In the genomic region with DNA sequence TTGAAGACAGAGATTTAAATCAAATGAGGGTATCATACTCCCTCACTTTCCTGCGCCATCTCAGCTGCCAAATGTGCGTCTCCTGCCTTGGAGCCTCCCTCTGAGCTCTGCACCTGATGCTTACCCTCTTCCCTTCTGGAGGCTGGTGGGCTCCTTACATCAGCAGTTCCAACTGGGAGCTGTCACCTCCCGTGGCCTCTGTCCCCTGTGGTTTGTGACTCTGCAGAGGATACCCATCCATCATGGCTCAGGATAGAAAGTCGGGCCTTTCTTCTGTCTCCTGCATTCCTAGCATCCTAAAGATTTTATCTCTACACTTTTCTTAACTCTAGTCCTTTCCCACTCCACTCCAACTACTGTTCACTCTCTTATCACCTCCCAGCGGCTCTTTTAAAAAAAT, we compare ENCODE assay signal across 23 cellular contexts.
"Had no signal": no experiment of that assay in that cellular context is flagged by ENCODE, and none has a peak within 500 bp of the region (broad histone marks: within the 10 kb centered on the region; RNA-seq: fewer than 3 reads in every experiment).

No MANE protein-coding gene starts in this region.

- H3K9me3 ChIP-seq: gastroesophageal sphincter, heart left ventricle, lower lobe of right lung, mucosa of descending colon had no signal

- H2AFZ ChIP-seq: hepatocyte had no signal

- H3K79me2 ChIP-seq: hepatocyte had no signal

- H3K4me1 ChIP-seq: gastroesophageal sphincter, heart left ventricle, left lung, lower lobe of right lung had no signal

- H3K9me3 Mint-ChIP-seq: endodermal cell had no signal

- H3K4me3 Mint-ChIP-seq: effector memory CD8-positive, alpha-beta T cell; endodermal cell; immature natural killer cell; mesothelial cell of epicardium; naive thymus-derived CD4-positive, alpha-beta T cell had no signal

- DNase-seq: dermis blood vessel endothelial cell; dorsolateral prefrontal cortex; effector CD8-positive, alpha-beta T cell; effector memory CD8-positive, alpha-beta T cell; erythroblast; heart left ventricle; hypothalamus; immature natural killer cell; left cardiac atrium; left lung; left ventricle myocardium superior; lower lobe of right lung; mesenchymal stem cell; mucosa of descending colon; naive thymus-derived CD4-positive, alpha-beta T cell had no signal

- H3K36me3 Mint-ChIP-seq: mesothelial cell of epicardium had no signal

- H3K27ac Mint-ChIP-seq: endodermal cell, mesothelial cell of epicardium had no signal

- H3K27me3 ChIP-seq: foreskin keratinocyte, hepatocyte had no signal

- H3K27me3 Mint-ChIP-seq: effector memory CD8-positive, alpha-beta T cell had no signal

- H3K4me2 ChIP-seq: hepatocyte had no signal

- H3K27ac ChIP-seq: coronary artery, dorsolateral prefrontal cortex, epithelial cell of prostate, foreskin keratinocyte, gastroesophageal sphincter, heart left ventricle, hepatocyte, left lung, lower lobe of right lung had no signal

- ATAC-seq: effector memory CD8-positive, alpha-beta T cell; esophagus mucosa; foreskin keratinocyte; gastroesophageal sphincter; heart left ventricle; left cardiac atrium; left lung; left ventricle myocardium superior; lower lobe of right lung; mucosa of descending colon; naive thymus-derived CD4-positive, alpha-beta T cell had no signal
